Comparison of ENCODE assay signal across 28 cellular contexts in the genomic region with DNA sequence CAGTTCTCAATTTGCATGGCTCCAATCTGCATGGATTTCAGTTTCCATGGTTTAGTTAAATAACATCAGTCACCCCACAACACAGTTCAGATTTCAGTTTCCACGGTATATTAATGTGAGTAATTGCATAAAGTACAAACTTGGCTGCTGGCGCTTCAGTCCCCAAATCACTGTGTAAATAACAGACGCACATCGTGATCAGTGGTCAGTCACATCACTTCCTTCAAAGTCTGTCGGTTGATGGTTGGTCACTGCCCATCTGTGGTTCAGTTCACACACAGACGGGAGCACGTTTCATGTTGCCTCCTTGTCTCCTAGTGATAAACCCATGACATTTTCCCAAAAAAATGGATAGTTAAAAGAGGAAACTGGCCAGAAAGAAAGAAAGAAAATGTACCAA.
DNase-seq lines count a peak whose midpoint lies in the region; ATAC-seq and TF ChIP-seq lines count a peak whose summit lies in the region.
"Had no signal": no experiment of that assay in that cellular context is flagged by ENCODE, and none has a peak within 500 bp of the region (broad histone marks: within the 10 kb centered on the region; RNA-seq: fewer than 3 reads in every experiment).

No MANE protein-coding gene starts in this region.

- H3K9me3 ChIP-seq in liver (ENCODE audit: control insufficient read depth in 4 of 4, low read length in 3 of 4) = no peaks in the 10 kb centered on the region
- H3K9me3 ChIP-seq: esophagus squamous epithelium, left lung, neutrophil, tibial nerve had no signal

- TF ChIP-seq RAD21 in liver (IDR thresholded peaks at IDR 0.05) = no peak

- H3K27me3 Mint-ChIP-seq in activated T-cell treated with anti-CD3 and anti-CD28 coated beads, Interleukin-2, amount 50 U/mL, for 24 hours = no peaks in the 10 kb centered on the region
- H3K27me3 Mint-ChIP-seq: activated naive CD8-positive, alpha-beta T cell treated with anti-CD3 and anti-CD28 coated beads, Interleukin-2, amount 50 U/mL, for 24 hours; central memory CD8-positive, alpha-beta T cell had no signal

- no peaks in the 10 kb centered on the region for H3K27me3 ChIP-seq in liver (ENCODE audit: control insufficient read depth in 4 of 4, insufficient read depth in 4 of 4, low read length in 3 of 4)
- H3K27me3 ChIP-seq: esophagus squamous epithelium, left lung, neutrophil, tibial nerve had no signal

- H3K4me3 Mint-ChIP-seq in activated T-cell treated with anti-CD3 and anti-CD28 coated beads, Interleukin-2, amount 50 U/mL, for 24 hours = no peak overlapping the region
- H3K4me3 Mint-ChIP-seq: activated CD4-positive, alpha-beta T cell treated with anti-CD3 and anti-CD28 coated beads, Interleukin-2, amount 10 ng/mL, durations not matched to agents 7 days and 5 days; activated naive CD8-positive, alpha-beta T cell treated with anti-CD3 and anti-CD28 coated beads, Interleukin-2, amount 50 U/mL, for 24 hours; activated T-cell treated with anti-CD3 and anti-CD28 coated beads, Interleukin-2, amount 50 U/mL, for 4 hours; B cell; CD8-positive, alpha-beta memory T cell; central memory CD8-positive, alpha-beta T cell; immature natural killer cell; WTC11 had no signal

- TF ChIP-seq CTCF in liver (IDR thresholded peaks at IDR 0.05; ENCODE audit: low read depth, low read length, missing input control) (no peak), omental fat pad (IDR thresholded peaks at IDR 0.05) (no peak)

- no peaks in the 10 kb centered on the region for H3K36me3 Mint-ChIP-seq in activated T-cell treated with anti-CD3 and anti-CD28 coated beads, Interleukin-2, amount 50 U/mL, for 24 hours (ENCODE audit: low read depth)
- H3K36me3 Mint-ChIP-seq: CD8-positive, alpha-beta memory T cell; immature natural killer cell; WTC11 had no signal

- ATAC-seq in omental fat pad (ENCODE audit: low FRiP score) = no peak
- ATAC-seq: activated naive CD8-positive, alpha-beta T cell treated with anti-CD3 and anti-CD28 coated beads, Interleukin-2, amount 50 U/mL, for 24 hours; activated T-cell treated with anti-CD3 and anti-CD28 coated beads, Interleukin-2, amount 50 U/mL, for 4 hours; left lung; WTC11 had no signal

- 46% methylated on average over 7 of the region's 7 CpGs for WGBS in liver

- no peaks in the 10 kb centered on the region for H3K9me3 Mint-ChIP-seq in activated T-cell treated with anti-CD3 and anti-CD28 coated beads, Interleukin-2, amount 50 U/mL, for 24 hours
- H3K9me3 Mint-ChIP-seq: activated CD4-positive, alpha-beta T cell treated with anti-CD3 and anti-CD28 coated beads, Interleukin-2, amount 10 ng/mL, durations not matched to agents 7 days and 5 days; activated naive CD8-positive, alpha-beta T cell treated with anti-CD3 and anti-CD28 coated beads, Interleukin-2, amount 50 U/mL, for 24 hours; activated T-cell treated with anti-CD3 and anti-CD28 coated beads, Interleukin-2, amount 50 U/mL, for 4 hours; CD8-positive, alpha-beta memory T cell; central memory CD8-positive, alpha-beta T cell; immature natural killer cell had no signal

- H3K4me3 ChIP-seq in liver (ENCODE audit: low read depth in 1 of 3, low read length in 3 of 3) = no peak overlapping the region
- H3K4me3 ChIP-seq: esophagus squamous epithelium, left lung, skin epidermis, tibial nerve had no signal

- H3K27ac ChIP-seq in liver (ENCODE audit: low read depth in 1 of 2, low read length in 2 of 2) = no peak overlapping the region
- H3K27ac ChIP-seq: esophagus squamous epithelium, KMS-11, left lung, neutrophil, skin epidermis, tibial nerve had no signal

- no peaks in the 10 kb centered on the region for H3K4me1 Mint-ChIP-seq in activated T-cell treated with anti-CD3 and anti-CD28 coated beads, Interleukin-2, amount 50 U/mL, for 24 hours (ENCODE audit: low read depth)
- H3K4me1 Mint-ChIP-seq: activated CD4-positive, alpha-beta T cell treated with anti-CD3 and anti-CD28 coated beads, Interleukin-2, amount 10 ng/mL, durations not matched to agents 7 days and 5 days; activated naive CD8-positive, alpha-beta T cell treated with anti-CD3 and anti-CD28 coated beads, Interleukin-2, amount 50 U/mL, for 24 hours; B cell; CD8-positive, alpha-beta memory T cell; central memory CD8-positive, alpha-beta T cell; immature natural killer cell; WTC11 had no signal

- H3K9ac ChIP-seq in liver (ENCODE audit: low read depth in 1 of 2, low read length in 2 of 2) = no peak overlapping the region
- H3K9ac ChIP-seq: KMS-11 had no signal

- H3K4me1 ChIP-seq in liver (ENCODE audit: control insufficient read depth in 4 of 4, insufficient read depth in 4 of 4, low read length in 3 of 4) = peaks cover 3 to 21% (median 8%) of the 10 kb centered on the region in 4 donors
- H3K4me1 ChIP-seq: tibial nerve had no signal

- DNase-seq in Daoy (ENCODE audit: low read depth) (peak; percentile 32), NCI-H146 (lab: John Stamatoyannopoulos, UW) (peak; percentile 61), RPMI7951 (ENCODE audit: low read depth) (peak; percentile 8), NCI-H1436 (lab: John Stamatoyannopoulos, UW) (no peak), omental fat pad (ENCODE audit: low spot score) (no peak)
- no peak for DNase-seq in activated T-cell treated with anti-CD3 and anti-CD28 coated beads, Interleukin-2, amount 50 U/mL, for 24 hours
- no peak for DNase-seq in stimulated activated CD4-positive, alpha-beta T cell treated with anti-CD3 and anti-CD28 coated beads, Interleukin-4, amount 100 ng/mL, for 24 hours
- DNase-seq: activated CD4-positive, alpha-beta T cell treated with anti-CD3 and anti-CD28 coated beads, Interleukin-2, amount 10 ng/mL, durations not matched to agents 7 days and 5 days; activated naive CD8-positive, alpha-beta T cell treated with anti-CD3 and anti-CD28 coated beads, Interleukin-2, amount 50 U/mL, for 24 hours; activated T-cell treated with anti-CD3 and anti-CD28 coated beads, Interleukin-2, amount 50 U/mL, for 4 hours; CD8-positive, alpha-beta memory T cell; DMS153; esophagus squamous epithelium; HCEC 1CT; hypothalamus; immature natural killer cell; left lung; mesendoderm; NCI-H1930; NCI-H226 had no signal

- H3K27ac Mint-ChIP-seq in activated T-cell treated with anti-CD3 and anti-CD28 coated beads, Interleukin-2, amount 50 U/mL, for 24 hours = no peak overlapping the region
- H3K27ac Mint-ChIP-seq: activated CD4-positive, alpha-beta T cell treated with anti-CD3 and anti-CD28 coated beads, Interleukin-2, amount 10 ng/mL, durations not matched to agents 7 days and 5 days; activated naive CD8-positive, alpha-beta T cell treated with anti-CD3 and anti-CD28 coated beads, Interleukin-2, amount 50 U/mL, for 24 hours; B cell; CD8-positive, alpha-beta memory T cell; immature natural killer cell; WTC11 had no signal

- H3K36me3 ChIP-seq in liver (ENCODE audit: control insufficient read depth in 4 of 4, insufficient read depth in 3 of 4, low read depth in 1 of 4, low read length in 3 of 4) = no peaks in the 10 kb centered on the region
- H3K36me3 ChIP-seq: esophagus squamous epithelium, left lung, neutrophil, tibial nerve had no signal

TF ChIP-seq in liver, 16 proteins besides CTCF, POLR2A, EP300 and RAD21:
- peak; percentile 46 for TF ChIP-seq FOXA2 (IDR thresholded peaks at IDR 0.05)
- no peak for TF ChIP-seq YY1 (IDR thresholded peaks at IDR 0.05)
- no peak for TF ChIP-seq RXRA (IDR thresholded peaks at IDR 0.05)

Comparison
In these comparisons a context has a peak if more than half of its experiments do, and no peak if none do; other contexts are left out.
1. DNase-seq: peak in Daoy (single experiment), NCI-H146 (single experiment) and RPMI7951 (single experiment); none in NCI-H1436 (single experiment), activated T-cell treated with anti-CD3 and anti-CD28 coated beads, Interleukin-2, amount 50 U/mL, for 24 hours (single experiment), omental fat pad (single experiment) and stimulated activated CD4-positive, alpha-beta T cell treated with anti-CD3 and anti-CD28 coated beads, Interleukin-4, amount 100 ng/mL, for 24 hours (single experiment).